Comparison of ENCODE assay signal across 21 cellular contexts in genomic region chr17:74042241-74042640, GRCh38.
DNase-seq lines count a peak whose midpoint lies in the region; TF ChIP-seq lines count a peak whose summit lies in the region.
"Had no signal": no experiment of that assay in that cellular context is flagged by ENCODE, and none has a peak within 500 bp of the region (broad histone marks: within the 10 kb centered on the region; RNA-seq: fewer than 3 reads in every experiment).

No MANE protein-coding gene starts in this region.

- WGBS in suprapubic skin, result 37% methylated on average over 4 of the region's 4 CpGs

- H3K27ac ChIP-seq in caudate nucleus (ENCODE audit: low read depth, low read length) (peak overlapping the region; percentile 72), layer of hippocampus (ENCODE audit: low read depth, low read length) (peak overlapping the region; percentile 46), suprapubic skin (peak overlapping the region; percentile 19)
- H3K27ac ChIP-seq: esophagus squamous epithelium, KMS-11, left ventricle myocardium inferior had no signal

- no peak overlapping the region for H3K27ac Mint-ChIP-seq in endothelial cell (ENCODE audit: unreplicated experiment)
- H3K27ac Mint-ChIP-seq: activated CD8-positive, alpha-beta T cell treated with anti-CD3 and anti-CD28 coated beads for 36 hours; HFFc6; mesothelial cell of epicardium; natural killer cell; T-helper 1 cell treated with Interleukin-12 subunit alpha and Interleukin-12 subunit beta and Interleukin-4 antibody, amounts not matched to agents 30 μg/mL and 1 μg/mL, for 36 hours; type B pancreatic cell had no signal

- H3K27me3 Mint-ChIP-seq in endothelial cell (ENCODE audit: unreplicated experiment), result peaks cover 3% of the 10 kb centered on the region

- no peak for TF ChIP-seq EP300 in suprapubic skin (IDR thresholded peaks at IDR 0.05)

- TF ChIP-seq CTCF in suprapubic skin (IDR thresholded peaks at IDR 0.05) (no peak), endothelial cell (IDR thresholded peaks at IDR 0.05; ENCODE audit: unreplicated experiment) (no peak)

- H3K4me3 ChIP-seq in MG63 (no peak overlapping the region), suprapubic skin (no peak overlapping the region), HAP-1 (no peak overlapping the region)
- H3K4me3 ChIP-seq: esophagus squamous epithelium, left ventricle myocardium inferior had no signal

- no peak overlapping the region for H3K4me3 Mint-ChIP-seq in endothelial cell (ENCODE audit: unreplicated experiment)
- H3K4me3 Mint-ChIP-seq: activated CD8-positive, alpha-beta T cell treated with anti-CD3 and anti-CD28 coated beads for 36 hours; HFFc6; mesothelial cell of epicardium; natural killer cell; T-helper 1 cell treated with Interleukin-12 subunit alpha and Interleukin-12 subunit beta and Interleukin-4 antibody, amounts not matched to agents 30 μg/mL and 1 μg/mL, for 36 hours; type B pancreatic cell had no signal

- H3K36me3 Mint-ChIP-seq in endothelial cell (ENCODE audit: low read depth, unreplicated experiment), result no peaks in the 10 kb centered on the region
- H3K36me3 Mint-ChIP-seq: mesothelial cell of epicardium, natural killer cell, type B pancreatic cell had no signal

- no peak for TF ChIP-seq POLR2A in suprapubic skin (IDR thresholded peaks at IDR 0.05)

- H3K4me1 Mint-ChIP-seq in endothelial cell (ENCODE audit: unreplicated experiment), result peaks cover 6% of the 10 kb centered on the region
- H3K4me1 Mint-ChIP-seq: natural killer cell had no signal

- H3K9me3 ChIP-seq in MG63 (no peaks in the 10 kb centered on the region), suprapubic skin (no peaks in the 10 kb centered on the region), HAP-1 (no peaks in the 10 kb centered on the region)
- H3K9me3 ChIP-seq: esophagus squamous epithelium, left ventricle myocardium inferior had no signal

- in situ Hi-C loops in HAP-1 (cut with MboI; ENCODE audit: low sequenced_read_pairs), result no loop called here

- DNase-seq in MG63 (peak; percentile 16), caudate nucleus (lab: John Stamatoyannopoulos, UW) (peak in 20 of 61 donors; percentile 1 to 77 (median 14)), suprapubic skin (ENCODE audit: low spot score in 2 of 2) (no peak), endothelial cell (ENCODE audit: low spot score) (no peak), HAP-1 (ENCODE audit: low spot score in 2 of 2) (no peak)
- no peak for DNase-seq in stimulated activated CD4-positive, alpha-beta T cell treated with anti-CD3 and anti-CD28 coated beads, Interleukin-4, amount 100 ng/mL, for 24 hours
- DNase-seq: activated gamma-delta T cell treated with Interleukin-2 at 50 U/mL for 16 hours, esophagus squamous epithelium, left ventricle myocardium inferior, natural killer cell, NCI-H1436 treated with DMSO at 0.1 percent for 48 hours, retina, SK-N-SH, small intestine had no signal

- no peaks in the 10 kb centered on the region for H3K9me3 Mint-ChIP-seq in endothelial cell (ENCODE audit: unreplicated experiment)
- H3K9me3 Mint-ChIP-seq: activated CD8-positive, alpha-beta T cell treated with anti-CD3 and anti-CD28 coated beads for 36 hours; mesothelial cell of epicardium; natural killer cell; T-helper 1 cell treated with Interleukin-12 subunit alpha and Interleukin-12 subunit beta and Interleukin-4 antibody, amounts not matched to agents 30 μg/mL and 1 μg/mL, for 36 hours; type B pancreatic cell had no signal

- H3K36me3 ChIP-seq in MG63 (no peaks in the 10 kb centered on the region), suprapubic skin (no peaks in the 10 kb centered on the region), HAP-1 (replicated peaks) (no peaks in the 10 kb centered on the region)
- H3K36me3 ChIP-seq: esophagus squamous epithelium, left ventricle myocardium inferior had no signal

- H3K27me3 ChIP-seq in MG63 (no peaks in the 10 kb centered on the region), layer of hippocampus (ENCODE audit: control insufficient read depth, insufficient read depth, low read length) (no peaks in the 10 kb centered on the region), suprapubic skin (no peaks in the 10 kb centered on the region), HAP-1 (ENCODE audit: low read depth) (no peaks in the 10 kb centered on the region)

- H3K4me1 ChIP-seq in suprapubic skin, result peaks cover 27% of the 10 kb centered on the region
- no peaks in the 10 kb centered on the region for H3K4me1 ChIP-seq in HAP-1
- H3K4me1 ChIP-seq: left ventricle myocardium inferior had no signal

Comparison
In these comparisons a context has a peak if more than half of its experiments do, and no peak if none do; other contexts are left out.
1. H3K27ac ChIP-seq: peak in every context shown above with its lines; median percentile 72 in caudate nucleus; 46 in layer of hippocampus; 19 in suprapubic skin.